In genomic region chr1:3470650-3471355, GRCh38 we compare ENCODE assay signal across 14 cellular contexts. TPM values are rescaled to one million over a fixed set of nuclear protein-coding genes. Genes with fewer than 3 reads are reported as not detected.
A peak's percentile ranks its signal among the peaks of the same experiment; 100 is the strongest.
DNase-seq lines count a peak whose midpoint lies in the region; ATAC-seq and TF ChIP-seq lines count a peak whose summit lies in the region.
"Had no signal": no experiment of that assay in that cellular context is flagged by ENCODE, and none has a peak within 500 bp of the region (broad histone marks: within the 10 kb centered on the region; RNA-seq: fewer than 3 reads in every experiment).

No MANE protein-coding gene starts in this region.

- intact Hi-C loops in right lobe of liver (cut with DNase I) = no loop called here
- intact Hi-C loops in CD4-positive, alpha-beta memory T cell (cut with micrococcal nuclease) = no loop called here
- intact Hi-C loops in CD14-positive monocyte (cut with micrococcal nuclease) = no loop called here

- POLR2A ChIA-PET in CD4-positive, alpha-beta memory T cell (lab: Charles Lee; ENCODE audit: partially characterized antibody) = no interaction called here

- H3K27me3 Mint-ChIP-seq in CD4-positive, alpha-beta memory T cell = peaks cover 0 to 5% of the 10 kb centered on the region in 2 donors
- peaks cover 3 to 5% (median 4%) of the 10 kb centered on the region in 3 donors for H3K27me3 Mint-ChIP-seq in CD14-positive monocyte (ENCODE audit: low read depth in 3 of 3)
- H3K27me3 Mint-ChIP-seq: activated CD8-positive, alpha-beta memory T cell treated with anti-CD3 and anti-CD28 coated beads, Interleukin-2, amount 10 ng/mL, durations not matched to agents 7 days and 5 days; progenitor cell of endocrine pancreas had no signal

- WGBS in ectodermal cell, 2 experiments = 80 to 83% methylated on average over 22 of the region's 22 CpGs
- WGBS in right lobe of liver (ENCODE audit: insufficient coverage, low coverage, low lambda C conversion rate, missing lambda C conversion rate) = 75% methylated on average over 4 of the region's 22 CpGs
- 70 to 81% methylated on average over 17 to 21 of the region's 22 CpGs for WGBS in tibial nerve, 2 donors

- ATAC-seq in right lobe of liver = no peak
- ATAC-seq: activated CD8-positive, alpha-beta memory T cell treated with anti-CD3 and anti-CD28 coated beads, Interleukin-2, amount 10 ng/mL, durations not matched to agents 7 days and 5 days had no signal

- TF ChIP-seq EP300 in Ishikawa (IDR thresholded peaks at IDR 0.05; ENCODE audit: borderline replicate concordance) (no peak), tibial nerve (IDR thresholded peaks at IDR 0.05) (no peak)

- peak overlapping the region; percentile 90 for H3K27ac ChIP-seq in ectodermal cell (ENCODE audit: insufficient read depth, low read depth, low read length, poor library complexity, severe bottlenecking)
- peak overlapping the region in 1 of 3 donors; percentile 38 for H3K27ac ChIP-seq in right lobe of liver
- peak overlapping the region; percentile 58 to 92 (median 76) for H3K27ac ChIP-seq in tibial nerve
- H3K27ac ChIP-seq in CD4-positive, alpha-beta memory T cell (ENCODE audit: low read depth, low read length) = no peak overlapping the region
- H3K27ac ChIP-seq: tibial artery had no signal

- H3K4me3 Mint-ChIP-seq in CD4-positive, alpha-beta memory T cell = no peak overlapping the region
- no peak overlapping the region for H3K4me3 Mint-ChIP-seq in CD14-positive monocyte
- H3K4me3 Mint-ChIP-seq: activated CD8-positive, alpha-beta memory T cell treated with anti-CD3 and anti-CD28 coated beads, Interleukin-2, amount 10 ng/mL, durations not matched to agents 7 days and 5 days; immature natural killer cell had no signal

- peaks cover 0 to 2% (median 0%) of the 10 kb centered on the region in 8 donors for H3K9me3 Mint-ChIP-seq in CD4-positive, alpha-beta memory T cell
- H3K9me3 Mint-ChIP-seq in CD14-positive monocyte = peaks cover 0 to 1% (median 0%) of the 10 kb centered on the region in 7 donors
- H3K9me3 Mint-ChIP-seq: immature natural killer cell had no signal

- CTCF ChIA-PET in CD4-positive, alpha-beta memory T cell (lab: Charles Lee; ENCODE audit: partially characterized antibody) = no interaction called here

- TF ChIP-seq CTCF in right lobe of liver (IDR thresholded peaks at IDR 0.05) (no peak), tibial nerve (IDR thresholded peaks at IDR 0.05) (no peak), CD14-positive monocyte (IDR thresholded peaks at IDR 0.05) (no peak)

- in situ Hi-C loops in G401 (cut with HindIII; ENCODE audit: low sequenced_read_pairs) = no loop called here

- H3K4me3 ChIP-seq in ectodermal cell (ENCODE audit: insufficient read depth, low read depth, low read length) = no peak overlapping the region
- no peak overlapping the region for H3K4me3 ChIP-seq in right lobe of liver
- H3K4me3 ChIP-seq in tibial nerve = no peak overlapping the region
- no peak overlapping the region for H3K4me3 ChIP-seq in CD4-positive, alpha-beta memory T cell (ENCODE audit: low read length in 2 of 2)
- H3K4me3 ChIP-seq: tibial artery had no signal

- no peaks in the 10 kb centered on the region for H3K36me3 Mint-ChIP-seq in CD4-positive, alpha-beta memory T cell
- no peaks in the 10 kb centered on the region for H3K36me3 Mint-ChIP-seq in CD14-positive monocyte
- H3K36me3 Mint-ChIP-seq: activated CD8-positive, alpha-beta memory T cell treated with anti-CD3 and anti-CD28 coated beads, Interleukin-2, amount 10 ng/mL, durations not matched to agents 7 days and 5 days; immature natural killer cell had no signal

- TF ChIP-seq POLR2A in right lobe of liver (IDR thresholded peaks at IDR 0.05) (no peak), tibial nerve (IDR thresholded peaks at IDR 0.05) (no peak)

- H3K4me1 ChIP-seq in ectodermal cell (ENCODE audit: control insufficient read depth, insufficient read depth, low read length) = peaks cover 21% of the 10 kb centered on the region
- no peaks in the 10 kb centered on the region for H3K4me1 ChIP-seq in right lobe of liver
- H3K4me1 ChIP-seq in tibial nerve = peaks cover 0 to 84% (median 35%) of the 10 kb centered on the region in 4 donors
- H3K4me1 ChIP-seq in CD4-positive, alpha-beta memory T cell (ENCODE audit: insufficient read depth, low read length) = no peaks in the 10 kb centered on the region

- peak overlapping the region in 1 of 7 donors; percentile 41 for H3K27ac Mint-ChIP-seq in CD4-positive, alpha-beta memory T cell
- H3K27ac Mint-ChIP-seq in CD14-positive monocyte = no peak overlapping the region
- H3K27ac Mint-ChIP-seq: activated CD8-positive, alpha-beta memory T cell treated with anti-CD3 and anti-CD28 coated beads, Interleukin-2, amount 10 ng/mL, durations not matched to agents 7 days and 5 days; immature natural killer cell; progenitor cell of endocrine pancreas had no signal

- H3K4me1 Mint-ChIP-seq in CD4-positive, alpha-beta memory T cell = no peaks in the 10 kb centered on the region
- no peaks in the 10 kb centered on the region for H3K4me1 Mint-ChIP-seq in CD14-positive monocyte
- H3K4me1 Mint-ChIP-seq: activated CD8-positive, alpha-beta memory T cell treated with anti-CD3 and anti-CD28 coated beads, Interleukin-2, amount 10 ng/mL, durations not matched to agents 7 days and 5 days; immature natural killer cell had no signal

- no peaks in the 10 kb centered on the region for H3K36me3 ChIP-seq in ectodermal cell (ENCODE audit: control insufficient read depth, insufficient read depth, low read length)
- H3K36me3 ChIP-seq in right lobe of liver = no peaks in the 10 kb centered on the region
- H3K36me3 ChIP-seq in tibial nerve = no peaks in the 10 kb centered on the region
- no peaks in the 10 kb centered on the region for H3K36me3 ChIP-seq in CD4-positive, alpha-beta memory T cell (ENCODE audit: insufficient read depth, low read length)
- H3K36me3 ChIP-seq: tibial artery had no signal

- peak in 2 of 3 donors; percentile 16 to 35 for DNase-seq in right lobe of liver
- DNase-seq in tibial nerve (ENCODE audit: low spot score in 2 of 2) = no peak
- no peak for DNase-seq in CD4-positive, alpha-beta memory T cell
- DNase-seq in CD14-positive monocyte (ENCODE audit: low spot score) = no peak
- no peak for DNase-seq in G401 (ENCODE audit: low spot score)
- DNase-seq: activated CD8-positive, alpha-beta memory T cell treated with anti-CD3 and anti-CD28 coated beads, Interleukin-2, amount 10 ng/mL, durations not matched to agents 7 days and 5 days; activated naive CD4-positive, alpha-beta T cell treated with Interleukin-2 at 50 U/mL for 16 hours; effector memory CD4-positive, alpha-beta T cell; immature natural killer cell; stimulated activated CD4-positive, alpha-beta T cell treated with anti-CD3 and anti-CD28 coated beads, Interleukin-1b, Interleukin-23, amount 100 ng/mL, for 48 hours; tibial artery had no signal

- TF ChIP-seq RAD21 in Ishikawa (IDR thresholded peaks at IDR 0.05; ENCODE audit: low read depth) = no peak

- H3K9me3 ChIP-seq in ectodermal cell (ENCODE audit: control insufficient read depth, low read length) (no peaks in the 10 kb centered on the region), right lobe of liver (no peaks in the 10 kb centered on the region), tibial nerve (no peaks in the 10 kb centered on the region)
- H3K9me3 ChIP-seq in CD4-positive, alpha-beta memory T cell (ENCODE audit: control insufficient read depth in 1 of 2, low read length in 2 of 2) = no peaks in the 10 kb centered on the region
- H3K9me3 ChIP-seq: tibial artery had no signal

- no peaks in the 10 kb centered on the region for H3K27me3 ChIP-seq in ectodermal cell (ENCODE audit: control insufficient read depth, insufficient read depth, low read length, poor library complexity, severe bottlenecking)
- no peaks in the 10 kb centered on the region for H3K27me3 ChIP-seq in right lobe of liver
- no peaks in the 10 kb centered on the region for H3K27me3 ChIP-seq in tibial nerve
- no peaks in the 10 kb centered on the region for H3K27me3 ChIP-seq in CD4-positive, alpha-beta memory T cell (ENCODE audit: insufficient read depth, low read length)

TF ChIP-seq in Ishikawa, 13 proteins besides CTCF, POLR2A, EP300 and RAD21:
- TF ChIP-seq ZBTB7A (IDR thresholded peaks at IDR 0.05; ENCODE audit: low read depth) = no peak
- peak; percentile 12; the same call in 1 of the 2 replicates for TF ChIP-seq EGR1 (IDR thresholded peaks at IDR 0.05)

RNA-seq across cellular contexts. Expression of gene ARHGEF16, which starts 16.3 kb away (rescaled TPM):
- polyA plus RNA-seq in ectodermal cell (2013, experiment 1 of 4) = 5.0 TPM
- 4.1 TPM for polyA plus RNA-seq in ectodermal cell (2013, experiment 2 of 4)
- 3.8 TPM for polyA plus RNA-seq in ectodermal cell (2013, experiment 3 of 4)
- 3.2 TPM for polyA plus RNA-seq in ectodermal cell (2013, experiment 4 of 4)
- total RNA-seq in right lobe of liver (10 to 100 TPM in 2 of 6 experiments, 1 to 10 TPM in 4; 2.1 to 16.3 (median 7.5) TPM), tibial nerve (10 to 100 TPM; 10.0 to 19.2 (median 17.1) TPM)
- under 1 TPM; 0.20 to 0.22 TPM for total RNA-seq in CD4-positive, alpha-beta memory T cell
- polyA plus RNA-seq in CD4-positive, alpha-beta memory T cell = under 1 TPM in 1 of 2 donors, not detected in 1; 0.16 TPM
- not detected for polyA plus RNA-seq in CD14-positive monocyte
- 16.0 and 20.2 TPM in 2 replicates for total RNA-seq in G401 (2014; rRNA removed; shearing (Covaris generic))
- total RNA-seq: activated CD8-positive, alpha-beta memory T cell treated with anti-CD3 and anti-CD28 coated beads, Interleukin-2, amount 10 ng/mL, durations not matched to agents 7 days and 5 days had no signal
- polyA plus RNA-seq: immature natural killer cell had no signal

Comparison
In these comparisons a context has a peak if more than half of its experiments do, and no peak if none do; other contexts are left out.
1. DNase-seq: peak in right lobe of liver (2 of 3); none in tibial nerve (0 of 2), CD4-positive, alpha-beta memory T cell (0 of 5), CD14-positive monocyte (single experiment) and G401 (single experiment).